30 cellular contexts compared by ENCODE assay signal in the genomic region with DNA sequence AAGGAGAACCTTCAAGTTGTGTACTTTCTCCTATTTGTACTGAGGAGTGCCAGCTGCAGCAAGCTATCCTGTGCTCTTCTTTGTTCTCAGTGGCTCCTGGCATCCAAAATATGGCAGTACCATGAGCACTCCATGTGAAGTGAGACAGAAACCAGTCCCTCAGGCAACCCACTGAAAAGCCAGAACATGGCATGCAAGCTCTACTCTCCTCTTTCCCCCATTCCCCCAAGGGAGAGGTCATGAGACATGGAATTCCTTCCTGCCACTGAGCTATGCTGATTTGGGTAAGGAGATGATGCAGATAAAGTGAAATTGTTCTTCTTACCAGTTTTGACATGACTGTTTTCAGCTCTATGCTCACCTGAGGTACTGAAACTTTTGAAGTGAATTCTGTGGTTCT.
"Had no signal": no experiment of that assay in that cellular context is flagged by ENCODE, and none has a peak within 500 bp of the region (broad histone marks: within the 10 kb centered on the region; RNA-seq: fewer than 3 reads in every experiment).

No MANE protein-coding gene starts in this region.

- H3K4me1 ChIP-seq: adrenal gland, breast epithelium had no signal

- H3K27ac ChIP-seq: adrenal gland, breast epithelium, SK-N-MC, VCaP had no signal

- DNase-seq: activated CD4-positive, alpha-beta memory T cell treated with anti-CD3 and anti-CD28 coated beads for 36 hours; activated CD4-positive, alpha-beta T cell treated with anti-CD3 and anti-CD28 coated beads, Interleukin-2, amount 10 ng/mL, durations not matched to agents 7 days and 5 days; activated CD4-positive, CD25-positive, alpha-beta regulatory T cell; activated CD8-positive, alpha-beta memory T cell treated with anti-CD3 and anti-CD28 coated beads for 24 hours; activated gamma-delta T cell treated with Interleukin-2 at 50 U/mL for 16 hours; activated naive CD4-positive, alpha-beta T cell treated with anti-CD3 and anti-CD28 coated beads, Interleukin-2, amount 10 ng/mL, durations not matched to agents 7 days and 5 days; activated naive CD8-positive, alpha-beta T cell treated with anti-CD3 and anti-CD28 coated beads, Interleukin-2, amount 10 ng/mL, durations not matched to agents 7 days and 5 days; activated T-cell treated with anti-CD3 and anti-CD28 coated beads for 4 hours; activated T-cell treated with anti-CD3 and anti-CD28 coated beads, Interleukin-2, amount 50 U/mL, for 72 hours; adrenal gland; aorta; caudate nucleus; KG1; MG63; MV-4-11; NCI-H1092 treated with DMSO at 0.1 percent for 48 hours; NCI-H1417 treated with DMSO at 0.1 percent for 48 hours; NCI-H1694; NCI-H2029; NCI-H2107; NCI-H2171 treated with DMSO at 0.1 percent for 48 hours; NCI-H226; NCI-H526; NCI-H774; SIG-M5; T-cell; T-helper 2 cell had no signal

- H3K27me3 ChIP-seq: adrenal gland, breast epithelium, MG63 had no signal

- H3K36me3 ChIP-seq: adrenal gland, breast epithelium, MG63 had no signal

- ATAC-seq: activated T-cell treated with anti-CD3 and anti-CD28 coated beads, Interleukin-2, amount 50 U/mL, for 72 hours; T-cell had no signal

- H3K9me3 ChIP-seq: adrenal gland had no signal

- H3K4me3 ChIP-seq: adrenal gland, breast epithelium, MG63, SK-N-MC had no signal
